In genomic region chr5:157948738-157949410, GRCh38 we compare ENCODE assay signal across 1 cellular context.
TF ChIP-seq lines count a peak whose summit lies in the region.

No MANE protein-coding gene starts in this region.

TF ChIP-seq in HepG2, 621 proteins besides CTCF, POLR2A, EP300 and RAD21 (continued from another document):
- TF ChIP-seq HNF1A (IDR thresholded peaks at IDR 0.05; ENCODE audit: low read depth) (no peak), HNF1A (CRISPR knock-in tag; IDR thresholded peaks at IDR 0.05; ENCODE audit: borderline replicate concordance) (no peak), MLXIP (CRISPR knock-in tag; IDR thresholded peaks at IDR 0.05; ENCODE audit: borderline replicate concordance) (no peak), ZNF782 (CRISPR knock-in tag; IDR thresholded peaks at IDR 0.05; ENCODE audit: borderline replicate concordance) (no peak), ARID3A (IDR thresholded peaks at IDR 0.05; ENCODE audit: low read depth, low read length) (0 out of 2 replicates have a peak, but pooled peaks have one; percentile 9), MED13 (CRISPR knock-in tag; IDR thresholded peaks at IDR 0.05) (no peak), MXI1 (IDR thresholded peaks at IDR 0.05; ENCODE audit: borderline replicate concordance, low read depth, low read length) (no peak), ZFP36 (IDR thresholded peaks at IDR 0.05; ENCODE audit: borderline replicate concordance, low read depth, low read length, partially characterized antibody) (peak; percentile 10), ZNF841 (CRISPR knock-in tag; IDR thresholded peaks at IDR 0.05; ENCODE audit: borderline replicate concordance) (no peak), HMGXB4 (CRISPR knock-in tag; IDR thresholded peaks at IDR 0.05; ENCODE audit: borderline replicate concordance in 1 of 2, low read depth in 1 of 2) (peak in 1 of 2 experiments; percentile 55; a peak in 1 of 4 replicates), SNAI1 (CRISPR knock-in tag; IDR thresholded peaks at IDR 0.05; ENCODE audit: borderline replicate concordance) (no peak), RBM39 (IDR thresholded peaks at IDR 0.05; ENCODE audit: low read depth, low read length, poor library complexity, severe bottlenecking) (no peak), SMARCE1 (IDR thresholded peaks at IDR 0.05; ENCODE audit: borderline replicate concordance) (no peak), KAT8 (CRISPR knock-in tag; IDR thresholded peaks at IDR 0.05) (0 out of 2 replicates have a peak, but pooled peaks have one; percentile 45), SOX5 (CRISPR knock-in tag; IDR thresholded peaks at IDR 0.05; ENCODE audit: borderline replicate concordance) (0 out of 2 replicates have a peak, but pooled peaks have one; percentile 14), ZC3H4 (CRISPR knock-in tag; IDR thresholded peaks at IDR 0.05; ENCODE audit: borderline replicate concordance) (no peak), ZNF607 (CRISPR knock-in tag; IDR thresholded peaks at IDR 0.05; ENCODE audit: borderline replicate concordance) (0 out of 2 replicates have a peak, but pooled peaks have one; percentile 39), SMAD1 (CRISPR knock-in tag; IDR thresholded peaks at IDR 0.05; ENCODE audit: borderline replicate concordance, low read depth) (no peak), ZNF792 (CRISPR knock-in tag; IDR thresholded peaks at IDR 0.05) (0 out of 2 replicates have a peak, but pooled peaks have one; percentile 39), ZNF891 (CRISPR knock-in tag; IDR thresholded peaks at IDR 0.05) (no peak)
TF ChIP-seq in HepG2: peak in this region for 24.
